12 cellular contexts compared by ENCODE assay signal in genomic region chr9:73437758-73438157, GRCh38.
DNase-seq lines count a peak whose midpoint lies in the region; ATAC-seq and TF ChIP-seq lines count a peak whose summit lies in the region.
"Had no signal": no experiment of that assay in that cellular context is flagged by ENCODE, and none has a peak within 500 bp of the region (broad histone marks: within the 10 kb centered on the region; RNA-seq: fewer than 3 reads in every experiment).

No MANE protein-coding gene starts in this region.

- H3F3A ChIP-seq in PC-9 (ENCODE audit: insufficient read depth, low read depth): no peaks in the 10 kb centered on the region

- no peaks in the 10 kb centered on the region; the same call in 1 of the 2 replicates for H3K9me3 ChIP-seq in PC-9 (ENCODE audit: insufficient read depth, low read depth)
- H3K9me3 ChIP-seq in SJCRH30 (replicated peaks): no peaks in the 10 kb centered on the region

- POLR2A ChIA-PET in PC-9 (lab: Charles Lee; ENCODE audit: unreplicated experiment): no interaction called here

- no peak overlapping the region for H3K27ac ChIP-seq in PC-9
- H3K27ac ChIP-seq in SJCRH30: no peak overlapping the region
- H3K27ac ChIP-seq: foreskin keratinocyte, HL-60 had no signal

- H3K27me3 ChIP-seq in PC-9 (ENCODE audit: insufficient read depth, low read depth) (no peaks in the 10 kb centered on the region), SJCRH30 (peaks cover 3% of the 10 kb centered on the region; the same call in 1 of the 2 replicates)

- DNase-seq in NCI-H226 (peak; percentile 33), kidney glomerular epithelial cell (lab: John Stamatoyannopoulos, UW) (peak; percentile 43), PC-9 (no peak), SJCRH30 (no peak)
- DNase-seq in activated naive CD4-positive, alpha-beta T cell treated with Interleukin-2 at 50 U/mL for 16 hours: no peak
- DNase-seq in natural killer cell treated with Interleukin-12 subunit alpha and Interleukin-12 subunit beta and Interleukin-15 and Interleukin-18, amount 100 ng/mL, for 72 hours (ENCODE audit: low spot score): no peak
- DNase-seq: activated CD4-positive, CD25-positive, alpha-beta regulatory T cell; NCI-H524 had no signal

- no peak for TF ChIP-seq CTCF in PC-9 (conservative IDR thresholded peaks at IDR 0.05)

- H3K4me3 ChIP-seq in PC-9 (no peak overlapping the region), SJCRH30 (no peak overlapping the region)

- CTCF ChIA-PET in PC-9 (lab: Charles Lee): no interaction called here

- no peaks in the 10 kb centered on the region for H3K36me3 Mint-ChIP-seq in natural killer cell treated with Interleukin-12 subunit alpha and Interleukin-12 subunit beta and Interleukin-15 and Interleukin-18, amount 100 ng/mL, for 72 hours

- no peak overlapping the region for H3K4me2 ChIP-seq in PC-9

- BruUV-seq in PC-9 (replicated peaks; lab: Mats Ljungman, UMichigan): no TSS peak

- no peaks in the 10 kb centered on the region for H3K4me1 Mint-ChIP-seq in natural killer cell treated with Interleukin-12 subunit alpha and Interleukin-12 subunit beta and Interleukin-15 and Interleukin-18, amount 100 ng/mL, for 72 hours (ENCODE audit: low read depth in 2 of 2)

- H3K9me3 Mint-ChIP-seq in natural killer cell treated with Interleukin-12 subunit alpha and Interleukin-12 subunit beta and Interleukin-15 and Interleukin-18, amount 100 ng/mL, for 72 hours: peaks cover 6% of the 10 kb centered on the region

- no peaks in the 10 kb centered on the region for H3K9me2 ChIP-seq in PC-9 (ENCODE audit: insufficient read depth)

- H3K4me1 ChIP-seq in PC-9 (replicated peaks; ENCODE audit: insufficient read depth): no peaks in the 10 kb centered on the region
- no peaks in the 10 kb centered on the region for H3K4me1 ChIP-seq in SJCRH30
- H3K4me1 ChIP-seq: foreskin keratinocyte had no signal

- H3K27me3 Mint-ChIP-seq in natural killer cell treated with Interleukin-12 subunit alpha and Interleukin-12 subunit beta and Interleukin-15 and Interleukin-18, amount 100 ng/mL, for 72 hours: no peaks in the 10 kb centered on the region

- H2AFZ ChIP-seq in PC-9: no peak overlapping the region

- H3K79me2 ChIP-seq in PC-9 (ENCODE audit: low read depth): no peaks in the 10 kb centered on the region

- H3K4me3 Mint-ChIP-seq in natural killer cell treated with Interleukin-12 subunit alpha and Interleukin-12 subunit beta and Interleukin-15 and Interleukin-18, amount 100 ng/mL, for 72 hours: no peak overlapping the region

- no peaks in the 10 kb centered on the region for H4K20me1 ChIP-seq in PC-9 (ENCODE audit: insufficient read depth)

- ATAC-seq in GM18909 (IDR thresholded peaks at IDR 0.05; ENCODE audit: poor library complexity, unreplicated experiment) (peak; percentile 69), HG02870 (IDR thresholded peaks at IDR 0.05; ENCODE audit: unreplicated experiment) (peak; percentile 59)
- no peak for ATAC-seq in natural killer cell treated with Interleukin-12 subunit alpha and Interleukin-12 subunit beta and Interleukin-15 and Interleukin-18, amount 100 ng/mL, for 72 hours
- ATAC-seq: foreskin keratinocyte had no signal

- H3K36me3 ChIP-seq in PC-9 (ENCODE audit: low read depth): no peaks in the 10 kb centered on the region
- H3K36me3 ChIP-seq in SJCRH30: no peaks in the 10 kb centered on the region

- H3K27ac Mint-ChIP-seq in natural killer cell treated with Interleukin-12 subunit alpha and Interleukin-12 subunit beta and Interleukin-15 and Interleukin-18, amount 100 ng/mL, for 72 hours: no peak overlapping the region

- intact Hi-C loops in PC-9 (cut with micrococcal nuclease; ENCODE audit: unreplicated experiment): no loop called here

Comparison
In these comparisons a context has a peak if more than half of its experiments do, and no peak if none do; other contexts are left out.
1. ATAC-seq: peak in GM18909 (single experiment) and HG02870 (single experiment); none in natural killer cell treated with Interleukin-12 subunit alpha and Interleukin-12 subunit beta and Interleukin-15 and Interleukin-18, amount 100 ng/mL, for 72 hours (0 of 2).
2. DNase-seq: peak in NCI-H226 (single experiment) and kidney glomerular epithelial cell (single experiment); none in activated naive CD4-positive, alpha-beta T cell treated with Interleukin-2 at 50 U/mL for 16 hours (single experiment), natural killer cell treated with Interleukin-12 subunit alpha and Interleukin-12 subunit beta and Interleukin-15 and Interleukin-18, amount 100 ng/mL, for 72 hours (single experiment), PC-9 (0 of 2) and SJCRH30 (0 of 2).